ENCODE assay signal across 12 cellular contexts in the genomic region with DNA sequence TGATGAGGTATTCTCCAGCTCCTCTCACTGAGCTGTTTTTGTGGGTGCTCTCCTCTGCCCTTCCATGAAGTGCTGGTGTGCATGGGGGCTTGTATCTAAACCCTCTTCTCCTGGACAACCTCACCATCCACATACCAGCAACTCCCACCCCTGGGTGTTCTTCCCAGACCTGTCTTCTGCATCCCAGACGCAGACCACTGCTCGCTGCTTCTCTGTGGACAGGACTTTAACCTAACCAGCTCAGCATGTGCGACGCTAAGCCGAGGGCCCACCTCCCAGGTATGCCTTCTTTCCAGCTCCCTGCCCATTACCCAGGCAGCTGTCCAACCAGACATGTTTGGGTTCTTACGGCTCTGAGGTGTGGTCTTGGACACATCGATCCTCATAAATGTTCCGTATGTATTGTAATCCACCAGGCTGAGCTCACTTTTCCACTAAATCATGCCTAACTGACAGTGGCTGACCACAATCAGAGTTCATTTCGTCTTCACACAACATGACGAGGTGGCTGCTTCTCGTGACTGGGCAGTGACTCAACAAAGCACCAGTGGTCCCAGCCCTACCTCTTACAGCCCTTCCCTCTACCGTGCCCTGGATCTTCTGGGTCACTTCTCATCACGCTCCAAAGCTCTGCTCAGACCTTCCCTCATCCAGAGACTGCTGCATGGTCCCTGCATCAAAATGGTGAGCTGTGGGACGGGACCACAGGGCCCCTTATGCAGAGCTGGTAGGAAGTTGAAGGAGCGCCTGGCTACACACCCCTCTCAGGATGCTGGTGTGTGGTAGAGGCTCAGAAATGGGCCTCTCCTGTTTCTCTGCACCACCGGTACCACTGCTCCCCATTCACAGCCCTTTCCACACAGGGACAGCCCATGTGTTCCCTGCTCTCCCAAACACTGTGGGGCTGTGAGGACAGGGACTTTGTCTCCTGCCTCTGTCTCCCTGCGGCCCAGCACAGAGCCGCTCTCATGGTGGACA. TPM values are rescaled to one million over a fixed set of nuclear protein-coding genes. Genes with fewer than 3 reads are reported as not detected.
DNase-seq lines count a peak whose midpoint lies in the region; ATAC-seq, FAIRE-seq and TF ChIP-seq lines count a peak whose summit lies in the region.
"Had no signal": no experiment of that assay in that cellular context is flagged by ENCODE, and none has a peak within 500 bp of the region (broad histone marks: within the 10 kb centered on the region; RNA-seq: fewer than 3 reads in every experiment).

No MANE protein-coding gene starts in this region.

- H3K79me2 ChIP-seq in HepG2 (ENCODE audit: insufficient read depth, low read length) = no peaks in the 10 kb centered on the region

- H3K4me2 ChIP-seq in HepG2 (ENCODE audit: low read depth, low read length) = peak overlapping the region; percentile 76

- H3K4me3 ChIP-seq in AG04450 (ENCODE audit: low read depth, low read length) (no peak overlapping the region), HepG2 (replicated peaks in 1 of 3; ENCODE audit: insufficient read depth in 1 of 3, low read depth in 2 of 3, low read length in 3 of 3) (peak overlapping the region in 1 of 3 experiments; percentile 53; a peak in 3 of 6 replicates)

- 6% methylated on average over 17 of the region's 18 CpGs for WGBS in HepG2 (ENCODE audit: low lambda C conversion rate)

- H4K20me1 ChIP-seq in HepG2 (ENCODE audit: insufficient read depth, low read length) = no peaks in the 10 kb centered on the region

- peaks cover 14% of the 10 kb centered on the region for H3K27me3 ChIP-seq in AG04450 (ENCODE audit: control insufficient read depth, insufficient read depth, low read length)
- H3K27me3 ChIP-seq in HepG2 (ENCODE audit: control insufficient read depth in 1 of 2, insufficient read depth in 2 of 2, low read length in 2 of 2) = no peaks in the 10 kb centered on the region; a peak in 1 of 5 replicates

- peak overlapping the region; percentile 86 for H2AFZ ChIP-seq in HepG2 (ENCODE audit: low read length)

- H3K4me1 ChIP-seq in HepG2 (ENCODE audit: insufficient read depth, low read length) = peaks cover 47% of the 10 kb centered on the region

- TF ChIP-seq CTCF in AG04450 (IDR thresholded peaks at IDR 0.05; ENCODE audit: low read depth, low read length) (no peak), HepG2 (CRISPR knock-in tag; IDR thresholded peaks at IDR 0.05) (no peak)

- no TSS peak for BruUV-seq in HepG2 (replicated peaks; lab: Mats Ljungman, UMichigan)

- H3K27ac ChIP-seq in AG04450 (ENCODE audit: low read depth, low read length) = no peak overlapping the region
- no peak overlapping the region for H3K27ac ChIP-seq in HepG2 (ENCODE audit: extremely low read length, insufficient read depth, low read length)

- peak; percentile 46 for ATAC-seq in HepG2
- no peak for ATAC-seq in HG02610 (IDR thresholded peaks at IDR 0.05; ENCODE audit: unreplicated experiment)
- no peak for ATAC-seq in GM18907 (IDR thresholded peaks at IDR 0.05; ENCODE audit: unreplicated experiment)
- no peak for ATAC-seq in HG02642 (IDR thresholded peaks at IDR 0.05; ENCODE audit: poor library complexity, unreplicated experiment)

- H3K9me3 ChIP-seq in AG04450 (ENCODE audit: control insufficient read depth, insufficient read depth, low read length) (no peaks in the 10 kb centered on the region), HepG2 (ENCODE audit: low read length) (no peaks in the 10 kb centered on the region)

- POLR2A ChIA-PET in AG04450 (lab: Yijun Ruan, JAX) (no interaction called here), HepG2 (lab: Yijun Ruan, JAX) (interaction anchor here (0.8 to 1.9 kb wide), 6 partner anchors 9 to 39 kb away, joined by 3 to 12 read pairs (median 4); a partner anchor contains a TSS)

- no peak for TF ChIP-seq POLR2A in HepG2 (IDR thresholded peaks at IDR 0.05; ENCODE audit: insufficient read depth in 1 of 2, low read depth in 2 of 2, low read length in 2 of 2)

- peak; percentile 49 for FAIRE-seq in HepG2 (lab: Jason Lieb, UNC)

- TF ChIP-seq RAD21 in HepG2 (CRISPR knock-in tag; IDR thresholded peaks at IDR 0.05) = no peak

- CTCF ChIA-PET in AG04450 (lab: Charles Lee) (interaction anchor here (0.7 to 1.4 kb wide), 2 partner anchors 9 to 20 kb away, joined by 3 to 7 read pairs; no protein-coding TSS in a partner anchor), HepG2 (lab: Yijun Ruan, JAX; ENCODE audit: low intra/inter-chr PET ratio, low total read pairs) (no interaction called here)

- no peaks in the 10 kb centered on the region for H3K36me3 ChIP-seq in HepG2 (replicated peaks in 1 of 2; ENCODE audit: control insufficient read depth in 1 of 2, insufficient read depth in 2 of 2, low read length in 2 of 2)

- TF ChIP-seq EP300 in HepG2 (IDR thresholded peaks at IDR 0.05; ENCODE audit: low read depth in 2 of 2, low read length in 2 of 2) (no peak), HepG2 (CRISPR knock-in tag; IDR thresholded peaks at IDR 0.05; ENCODE audit: borderline replicate concordance) (no peak)

- intact Hi-C loops in HepG2 (cut with micrococcal nuclease; ENCODE audit: unreplicated experiment) = no loop called here

- in situ Hi-C loops in HepG2 (cut with HindIII; ENCODE audit: extremely low pct_ligation_motif_present, low pct_unique_long_range_greater_than_20kb) = no loop called here

- peak overlapping the region; percentile 9; the same call in 1 of the 2 replicates for H3K9ac ChIP-seq in HepG2 (ENCODE audit: insufficient read depth, low read depth, low read length)

- peak; percentile 15 for DNase-seq in AG04450 (ENCODE audit: low read depth, low spot score)
- DNase-seq in HT1080 (ENCODE audit: low read depth) = peak; percentile 84
- peak; percentile 87 for DNase-seq in astrocyte of the hippocampus (ENCODE audit: low read depth, low spot score)
- DNase-seq in HepG2 (ENCODE audit: low spot score) = no peak
- no peak for DNase-seq in T-helper 9 cell
- DNase-seq: activated CD4-positive, alpha-beta T cell treated with anti-CD3 and anti-CD28 coated beads, Interleukin-2, amount 50 U/mL, for 48 hours; NCI-H1048; stimulated activated CD4-positive, alpha-beta T cell treated with anti-CD3 and anti-CD28 coated beads, Interleukin-12 subunit alpha, Interleukin-12 subunit beta, amount 100 ng/mL, for 4 hours had no signal

RNA-seq across cellular contexts. Expression of a gene that starts 9.6 kb away (rescaled TPM):
- polyA plus RNA-seq in AG04450 (2011; rRNA removed) (56.3 and 75.2 TPM in 2 replicates), HepG2 (2011; rRNA removed) (63.7 and 67.2 TPM in 2 replicates)
- 50.5 and 68.7 TPM in 2 replicates for polyA minus RNA-seq in AG04450 (2011; rRNA and poly(A)+ RNA removed)
- 182 and 203 TPM in 2 replicates for total RNA-seq in HT1080 (2014; rRNA removed; shearing (Covaris generic))
- polyA plus RNA-seq in HT1080 (2015; cell fraction: cytosol; rRNA removed) = 69.4 and 83.3 TPM in 2 replicates
- polyA plus RNA-seq in HT1080 (2015; cell fraction: nucleus; rRNA removed) = 96.7 and 106 TPM in 2 replicates
- total RNA-seq in HepG2 (2016; rRNA removed; fragmentation: Illumina TruSeq; extraction: Trizol) = 68.5 and 79.8 TPM in 2 replicates
- total RNA-seq in HepG2 (2016; cell fraction: cytosol; rRNA removed; fragmentation: Illumina TruSeq; extraction: Trizol; ENCODE audit: low read depth) = 176 and 179 TPM in 2 replicates
- total RNA-seq in HepG2 (2016; cell fraction: insoluble cytoplasmic fraction; rRNA removed; fragmentation: Illumina TruSeq; extraction: Trizol) = 65.6 and 85.2 TPM in 2 replicates
- total RNA-seq in HepG2 (2016; cell fraction: membrane; rRNA removed; fragmentation: Illumina TruSeq; extraction: Trizol) = 80.3 and 84.6 TPM in 2 replicates
- total RNA-seq in HepG2 (2016; cell fraction: nucleus; rRNA removed; fragmentation: Illumina TruSeq; extraction: Trizol) = 40.6 and 44.2 TPM in 2 replicates
- polyA plus RNA-seq in HepG2 (2011; cell fraction: cytosol; rRNA removed) = 53.6 and 85.6 TPM in 2 replicates
- 128 and 148 TPM in 2 replicates for polyA plus RNA-seq in HepG2 (2011; cell fraction: nucleus; rRNA removed)
- 39.6 and 40.6 TPM in 2 replicates for polyA plus RNA-seq in HepG2 (2012)
- polyA plus RNA-seq in HepG2 (2016; cell fraction: cytosol; fragmentation: Illumina TruSeq; extraction: Trizol; ENCODE audit: low read depth) = 61.1 and 71.8 TPM in 2 replicates
- 67.8 and 88.5 TPM in 2 replicates for polyA plus RNA-seq in HepG2 (2016; cell fraction: insoluble cytoplasmic fraction; fragmentation: Illumina TruSeq; extraction: Trizol; ENCODE audit: low read depth)
- 68.9 and 78.2 TPM in 2 replicates for polyA plus RNA-seq in HepG2 (2016; cell fraction: membrane; fragmentation: Illumina TruSeq; extraction: Trizol; ENCODE audit: low read depth)
- 101 and 105 TPM in 2 replicates for polyA plus RNA-seq in HepG2 (2016; cell fraction: nucleus; fragmentation: Illumina TruSeq; extraction: Trizol; ENCODE audit: insufficient read depth, low read depth)
- polyA minus RNA-seq in HepG2 (2011; rRNA and poly(A)+ RNA removed; ENCODE audit: low replicate concordance) = 109 and 143 TPM in 2 replicates
- polyA minus RNA-seq in HepG2 (2011; cell fraction: cytosol; rRNA and poly(A)+ RNA removed) = 29.5 and 39.2 TPM in 2 replicates
- polyA minus RNA-seq in HepG2 (2011; cell fraction: nucleus; rRNA and poly(A)+ RNA removed) = 39.4 and 44.6 TPM in 2 replicates

RNA-seq across cellular contexts. Expression of a gene that starts 12.1 kb away (rescaled TPM):
- polyA plus RNA-seq in AG04450 (2011; rRNA removed) = not detected in 2 replicates
- not detected in 2 replicates for polyA minus RNA-seq in AG04450 (2011; rRNA and poly(A)+ RNA removed)
- not detected in 2 replicates for total RNA-seq in HT1080 (2014; rRNA removed; shearing (Covaris generic))
- not detected in 2 replicates for polyA plus RNA-seq in HT1080 (2015; cell fraction: cytosol; rRNA removed)
- polyA plus RNA-seq in HT1080 (2015; cell fraction: nucleus; rRNA removed) = not detected in 2 replicates
- total RNA-seq in HepG2 (2016; rRNA removed; fragmentation: Illumina TruSeq; extraction: Trizol) = 0.34 and 0.38 TPM in 2 replicates
- total RNA-seq in HepG2 (2016; cell fraction: cytosol; rRNA removed; fragmentation: Illumina TruSeq; extraction: Trizol; ENCODE audit: low read depth) = 0.40 TPM in 1 of 2 replicates, not detected in the other
- 0.24 TPM in 1 of 2 replicates, not detected in the other for total RNA-seq in HepG2 (2016; cell fraction: insoluble cytoplasmic fraction; rRNA removed; fragmentation: Illumina TruSeq; extraction: Trizol)
- total RNA-seq in HepG2 (2016; cell fraction: membrane; rRNA removed; fragmentation: Illumina TruSeq; extraction: Trizol) = 0.34 and 0.38 TPM in 2 replicates
- not detected in 2 replicates for total RNA-seq in HepG2 (2016; cell fraction: nucleus; rRNA removed; fragmentation: Illumina TruSeq; extraction: Trizol)
- polyA plus RNA-seq in HepG2 (2011; rRNA removed) = 1.4 and 2.3 TPM in 2 replicates
- 0.93 and 2.4 TPM in 2 replicates for polyA plus RNA-seq in HepG2 (2011; cell fraction: cytosol; rRNA removed)
- polyA plus RNA-seq in HepG2 (2011; cell fraction: nucleus; rRNA removed) = 4.4 and 6.2 TPM in 2 replicates
- 1.5 and 1.7 TPM in 2 replicates for polyA plus RNA-seq in HepG2 (2012)
- polyA plus RNA-seq in HepG2 (2016; cell fraction: cytosol; fragmentation: Illumina TruSeq; extraction: Trizol; ENCODE audit: low read depth) = 0.69 and 0.92 TPM in 2 replicates
- 0.71 and 0.76 TPM in 2 replicates for polyA plus RNA-seq in HepG2 (2016; cell fraction: insoluble cytoplasmic fraction; fragmentation: Illumina TruSeq; extraction: Trizol; ENCODE audit: low read depth)
- 0.49 and 0.63 TPM in 2 replicates for polyA plus RNA-seq in HepG2 (2016; cell fraction: membrane; fragmentation: Illumina TruSeq; extraction: Trizol; ENCODE audit: low read depth)
- 1.7 and 3.0 TPM in 2 replicates for polyA plus RNA-seq in HepG2 (2016; cell fraction: nucleus; fragmentation: Illumina TruSeq; extraction: Trizol; ENCODE audit: insufficient read depth, low read depth)
- polyA minus RNA-seq in HepG2 (2011; rRNA and poly(A)+ RNA removed; ENCODE audit: low replicate concordance) = 0.44 and 0.52 TPM in 2 replicates
- polyA minus RNA-seq in HepG2 (2011; cell fraction: cytosol; rRNA and poly(A)+ RNA removed) = 0.99 TPM in 1 of 2 replicates, not detected in the other
- polyA minus RNA-seq in HepG2 (2011; cell fraction: nucleus; rRNA and poly(A)+ RNA removed) = not detected in 2 replicates
- polyA plus RNA-seq: BJ had no signal

RNA-seq across cellular contexts. Expression of a gene that starts 23.0 kb away (rescaled TPM):
- polyA plus RNA-seq in AG04450 (2011; rRNA removed) (48.1 and 64.2 TPM in 2 replicates), HepG2 (2011; rRNA removed) (27.6 and 29.5 TPM in 2 replicates)
- polyA minus RNA-seq in AG04450 (2011; rRNA and poly(A)+ RNA removed) = 15.2 and 16.8 TPM in 2 replicates
- total RNA-seq in HT1080 (2014; rRNA removed; shearing (Covaris generic)) = 79.8 and 119 TPM in 2 replicates
- polyA plus RNA-seq in HT1080 (2015; cell fraction: cytosol; rRNA removed) = 194 and 203 TPM in 2 replicates
- polyA plus RNA-seq in HT1080 (2015; cell fraction: nucleus; rRNA removed) = 34.4 and 34.7 TPM in 2 replicates
- 22.2 and 33.1 TPM in 2 replicates for total RNA-seq in HepG2 (2016; rRNA removed; fragmentation: Illumina TruSeq; extraction: Trizol)
- 146 and 177 TPM in 2 replicates for total RNA-seq in HepG2 (2016; cell fraction: cytosol; rRNA removed; fragmentation: Illumina TruSeq; extraction: Trizol; ENCODE audit: low read depth)
- total RNA-seq in HepG2 (2016; cell fraction: insoluble cytoplasmic fraction; rRNA removed; fragmentation: Illumina TruSeq; extraction: Trizol) = 17.4 and 30.2 TPM in 2 replicates
- total RNA-seq in HepG2 (2016; cell fraction: membrane; rRNA removed; fragmentation: Illumina TruSeq; extraction: Trizol) = 86.9 and 114 TPM in 2 replicates
- total RNA-seq in HepG2 (2016; cell fraction: nucleus; rRNA removed; fragmentation: Illumina TruSeq; extraction: Trizol) = 11.7 and 11.9 TPM in 2 replicates
- 25.8 and 50.8 TPM in 2 replicates for polyA plus RNA-seq in HepG2 (2011; cell fraction: cytosol; rRNA removed)
- 19.2 and 22.8 TPM in 2 replicates for polyA plus RNA-seq in HepG2 (2011; cell fraction: nucleus; rRNA removed)
- polyA plus RNA-seq in HepG2 (2012) = 13.4 and 25.7 TPM in 2 replicates
- 235 and 253 TPM in 2 replicates for polyA plus RNA-seq in HepG2 (2016; cell fraction: cytosol; fragmentation: Illumina TruSeq; extraction: Trizol; ENCODE audit: low read depth)
- polyA plus RNA-seq in HepG2 (2016; cell fraction: insoluble cytoplasmic fraction; fragmentation: Illumina TruSeq; extraction: Trizol; ENCODE audit: low read depth) = 19.0 and 25.9 TPM in 2 replicates
- 124 and 129 TPM in 2 replicates for polyA plus RNA-seq in HepG2 (2016; cell fraction: membrane; fragmentation: Illumina TruSeq; extraction: Trizol; ENCODE audit: low read depth)
- 21.4 TPM in 2 replicates for polyA plus RNA-seq in HepG2 (2016; cell fraction: nucleus; fragmentation: Illumina TruSeq; extraction: Trizol; ENCODE audit: insufficient read depth, low read depth)
- 17.1 and 32.9 TPM in 2 replicates for polyA minus RNA-seq in HepG2 (2011; rRNA and poly(A)+ RNA removed; ENCODE audit: low replicate concordance)
- 13.6 and 21.6 TPM in 2 replicates for polyA minus RNA-seq in HepG2 (2011; cell fraction: cytosol; rRNA and poly(A)+ RNA removed)
- 4.8 and 7.1 TPM in 2 replicates for polyA minus RNA-seq in HepG2 (2011; cell fraction: nucleus; rRNA and poly(A)+ RNA removed)

RNA-seq across cellular contexts. Expression of a gene that starts 54.3 kb away (rescaled TPM):
- polyA plus RNA-seq in AG04450 (2011; rRNA removed) (26.9 and 45.6 TPM in 2 replicates), HepG2 (2011; rRNA removed) (50.3 and 54.7 TPM in 2 replicates)
- polyA minus RNA-seq in AG04450 (2011; rRNA and poly(A)+ RNA removed) = 53.4 and 74.6 TPM in 2 replicates
- 54.7 and 82.9 TPM in 2 replicates for total RNA-seq in HT1080 (2014; rRNA removed; shearing (Covaris generic))
- polyA plus RNA-seq in HT1080 (2015; cell fraction: cytosol; rRNA removed) = 81.1 and 96.0 TPM in 2 replicates
- 93.2 and 93.6 TPM in 2 replicates for polyA plus RNA-seq in HT1080 (2015; cell fraction: nucleus; rRNA removed)
- total RNA-seq in HepG2 (2016; rRNA removed; fragmentation: Illumina TruSeq; extraction: Trizol) = 25.8 and 30.6 TPM in 2 replicates
- total RNA-seq in HepG2 (2016; cell fraction: cytosol; rRNA removed; fragmentation: Illumina TruSeq; extraction: Trizol; ENCODE audit: low read depth) = 36.1 and 38.7 TPM in 2 replicates
- 18.6 and 29.5 TPM in 2 replicates for total RNA-seq in HepG2 (2016; cell fraction: insoluble cytoplasmic fraction; rRNA removed; fragmentation: Illumina TruSeq; extraction: Trizol)
- 57.5 and 63.8 TPM in 2 replicates for total RNA-seq in HepG2 (2016; cell fraction: membrane; rRNA removed; fragmentation: Illumina TruSeq; extraction: Trizol)
- 29.5 and 33.7 TPM in 2 replicates for total RNA-seq in HepG2 (2016; cell fraction: nucleus; rRNA removed; fragmentation: Illumina TruSeq; extraction: Trizol)
- polyA plus RNA-seq in HepG2 (2011; cell fraction: cytosol; rRNA removed) = 20.5 and 28.3 TPM in 2 replicates
- 114 and 121 TPM in 2 replicates for polyA plus RNA-seq in HepG2 (2011; cell fraction: nucleus; rRNA removed)
- 52.9 and 73.1 TPM in 2 replicates for polyA plus RNA-seq in HepG2 (2012)
- polyA plus RNA-seq in HepG2 (2016; cell fraction: cytosol; fragmentation: Illumina TruSeq; extraction: Trizol; ENCODE audit: low read depth) = 70.7 and 77.7 TPM in 2 replicates
- 39.9 and 54.4 TPM in 2 replicates for polyA plus RNA-seq in HepG2 (2016; cell fraction: insoluble cytoplasmic fraction; fragmentation: Illumina TruSeq; extraction: Trizol; ENCODE audit: low read depth)
- polyA plus RNA-seq in HepG2 (2016; cell fraction: membrane; fragmentation: Illumina TruSeq; extraction: Trizol; ENCODE audit: low read depth) = 97.4 and 105 TPM in 2 replicates
- 115 and 119 TPM in 2 replicates for polyA plus RNA-seq in HepG2 (2016; cell fraction: nucleus; fragmentation: Illumina TruSeq; extraction: Trizol; ENCODE audit: insufficient read depth, low read depth)
- 51.1 and 193 TPM in 2 replicates for polyA minus RNA-seq in HepG2 (2011; rRNA and poly(A)+ RNA removed; ENCODE audit: low replicate concordance)
- 20.0 and 26.1 TPM in 2 replicates for polyA minus RNA-seq in HepG2 (2011; cell fraction: cytosol; rRNA and poly(A)+ RNA removed)
- polyA minus RNA-seq in HepG2 (2011; cell fraction: nucleus; rRNA and poly(A)+ RNA removed) = 18.0 and 23.8 TPM in 2 replicates

Comparison
In these comparisons a context has a peak if more than half of its experiments do, and no peak if none do; other contexts are left out.
1. DNase-seq: peak in AG04450 (single experiment), HT1080 (single experiment) and astrocyte of the hippocampus (single experiment); none in HepG2 (single experiment) and T-helper 9 cell (single experiment).